15 cellular contexts compared by ENCODE assay signal in the genomic region with DNA sequence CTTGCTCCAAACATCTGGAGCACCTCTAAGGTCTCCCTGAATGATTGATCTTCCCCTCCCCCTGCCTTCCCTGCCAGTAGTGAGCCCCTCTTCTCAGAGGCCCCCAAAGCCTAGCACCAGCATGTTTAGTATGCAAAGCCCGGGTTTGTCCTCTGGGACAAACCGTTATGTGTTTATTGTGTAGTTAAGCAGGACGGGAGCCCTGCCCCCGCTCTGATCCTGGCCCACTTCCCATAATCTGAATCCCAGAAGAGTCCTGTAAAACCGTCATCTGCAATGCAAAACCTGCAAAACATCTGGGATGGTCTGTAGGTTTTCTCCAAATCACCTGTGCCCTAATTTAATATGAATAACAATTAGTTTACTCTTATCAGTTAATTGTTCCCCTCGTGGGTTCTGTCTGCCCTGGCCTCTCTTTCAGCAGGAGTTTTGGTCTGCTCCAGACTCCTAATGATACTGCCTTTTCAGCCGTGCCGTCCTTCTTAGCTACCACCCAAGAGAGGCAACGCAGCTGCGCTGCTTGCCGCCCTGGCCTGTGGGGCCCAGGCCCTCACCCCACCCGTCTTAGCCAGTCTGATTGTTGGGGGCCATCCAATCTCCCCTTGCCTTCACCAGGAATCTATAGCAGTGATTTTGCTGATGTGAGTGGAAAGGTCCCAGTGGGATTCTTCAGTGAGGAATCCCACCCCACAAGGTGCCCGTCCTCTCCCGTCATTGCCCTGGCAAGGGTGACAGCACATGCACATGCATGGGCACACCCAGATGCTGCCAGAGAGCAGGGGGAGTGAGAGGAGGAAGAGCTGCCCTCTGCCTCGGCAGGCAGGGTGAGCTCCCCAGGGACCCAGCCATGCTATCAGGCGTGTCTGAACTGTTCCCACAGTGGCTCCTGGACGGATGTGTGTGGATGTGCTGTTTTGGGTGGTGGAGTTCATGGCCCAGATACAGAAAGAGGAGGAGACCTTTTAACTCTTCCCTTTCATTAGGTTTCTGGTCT. TPM values are rescaled to one million over a fixed set of nuclear protein-coding genes. Genes with fewer than 3 reads are reported as not detected.
A peak's percentile ranks its signal among the peaks of the same experiment; 100 is the strongest.
DNase-seq lines count a peak whose midpoint lies in the region; ATAC-seq and TF ChIP-seq lines count a peak whose summit lies in the region.
"Had no signal": no experiment of that assay in that cellular context is flagged by ENCODE, and none has a peak within 500 bp of the region (broad histone marks: within the 10 kb centered on the region; RNA-seq: fewer than 3 reads in every experiment).

No MANE protein-coding gene starts in this region.

- TF ChIP-seq CTCF in CD4-positive, alpha-beta T cell (IDR thresholded peaks at IDR 0.05), result no peak
- no peak for TF ChIP-seq CTCF in endothelial cell (IDR thresholded peaks at IDR 0.05; ENCODE audit: unreplicated experiment)
- no peak for TF ChIP-seq CTCF in osteoblast (IDR thresholded peaks at IDR 0.05; ENCODE audit: extremely low read depth, low read depth, low read length)
- TF ChIP-seq CTCF in uterus (IDR thresholded peaks at IDR 0.05), result no peak
- TF ChIP-seq CTCF in prostate gland (IDR thresholded peaks at IDR 0.05), result no peak

- WGBS in prostate gland, result 28% methylated on average over 17 of the region's 17 CpGs

- H3K27ac Mint-ChIP-seq in CD4-positive, alpha-beta T cell, result no peak overlapping the region
- H3K27ac Mint-ChIP-seq in endothelial cell (ENCODE audit: unreplicated experiment), result no peak overlapping the region
- H3K27ac Mint-ChIP-seq: stimulated activated naive CD8-positive, alpha-beta T cell treated with anti-CD3 and anti-CD28 coated beads, Interleukin-15, amount 100 ng/mL, for 72 hours; T-helper 2 cell treated with Interferon-gamma antibody and Interleukin-4, amounts not matched to agents 5 μg/mL and 100 μg/mL, for 36 hours had no signal

- H3K27me3 Mint-ChIP-seq in CD4-positive, alpha-beta T cell, result peaks cover 50% of the 10 kb centered on the region
- H3K27me3 Mint-ChIP-seq in endothelial cell (ENCODE audit: unreplicated experiment), result peaks cover 16% of the 10 kb centered on the region

- POLR2A ChIA-PET in CD4-positive, alpha-beta T cell (lab: Charles Lee), result no interaction called here

- intact Hi-C loops in CD4-positive, alpha-beta T cell (cut with DNase I, micrococcal nuclease), result no loop called here
- intact Hi-C loops in uterus (cut with DNase I; ENCODE audit: low total_unique reads), result no loop called here
- intact Hi-C loops in prostate gland (cut with DNase I), result loop anchor here (10.0 kb wide), 1 partner anchor 390 kb away; no protein-coding TSS in a partner anchor

- H3K79me2 ChIP-seq in osteoblast (ENCODE audit: insufficient read depth, low read length), result no peaks in the 10 kb centered on the region

- no peaks in the 10 kb centered on the region for H3K9me3 Mint-ChIP-seq in CD4-positive, alpha-beta T cell
- H3K9me3 Mint-ChIP-seq in endothelial cell (ENCODE audit: unreplicated experiment), result no peaks in the 10 kb centered on the region
- H3K9me3 Mint-ChIP-seq: stimulated activated naive CD8-positive, alpha-beta T cell treated with anti-CD3 and anti-CD28 coated beads, Interleukin-15, amount 100 ng/mL, for 72 hours; T-helper 2 cell treated with Interferon-gamma antibody and Interleukin-4, amounts not matched to agents 5 μg/mL and 100 μg/mL, for 36 hours had no signal

- H4K20me1 ChIP-seq in osteoblast (ENCODE audit: insufficient read depth, low read length), result no peaks in the 10 kb centered on the region

- H3K4me1 ChIP-seq in osteoblast (ENCODE audit: insufficient read depth, low read length), result no peaks in the 10 kb centered on the region
- peaks cover 0 to 14% of the 10 kb centered on the region in 2 donors for H3K4me1 ChIP-seq in uterus
- no peaks in the 10 kb centered on the region for H3K4me1 ChIP-seq in prostate gland (replicated peaks)

- H3K4me2 ChIP-seq in osteoblast (ENCODE audit: insufficient read depth, low read length), result no peak overlapping the region

- peak overlapping the region; percentile 52 for H3K4me3 Mint-ChIP-seq in CD4-positive, alpha-beta T cell
- peak overlapping the region; percentile 40 for H3K4me3 Mint-ChIP-seq in endothelial cell (ENCODE audit: unreplicated experiment)
- H3K4me3 Mint-ChIP-seq: stimulated activated naive CD8-positive, alpha-beta T cell treated with anti-CD3 and anti-CD28 coated beads, Interleukin-15, amount 100 ng/mL, for 72 hours; T-helper 2 cell treated with Interferon-gamma antibody and Interleukin-4, amounts not matched to agents 5 μg/mL and 100 μg/mL, for 36 hours had no signal

- H3K4me3 ChIP-seq in osteoblast (ENCODE audit: insufficient read depth, low read length), result no peak overlapping the region
- no peak overlapping the region for H3K4me3 ChIP-seq in uterus
- H3K4me3 ChIP-seq in prostate gland, result no peak overlapping the region

- H3K36me3 ChIP-seq in osteoblast (ENCODE audit: insufficient read depth, low read length), result no peaks in the 10 kb centered on the region
- H3K36me3 ChIP-seq in uterus, result no peaks in the 10 kb centered on the region
- no peaks in the 10 kb centered on the region for H3K36me3 ChIP-seq in prostate gland

- H3K36me3 Mint-ChIP-seq in CD4-positive, alpha-beta T cell (ENCODE audit: low read depth), result no peaks in the 10 kb centered on the region
- H3K36me3 Mint-ChIP-seq in endothelial cell (ENCODE audit: low read depth, unreplicated experiment), result peaks cover 7% of the 10 kb centered on the region

- H3K27me3 ChIP-seq in CD4-positive, alpha-beta T cell (ENCODE audit: control insufficient read depth, insufficient read depth, low read length), result peaks cover 50% of the 10 kb centered on the region
- H3K27me3 ChIP-seq in osteoblast (ENCODE audit: insufficient read depth, low read length) (peaks cover 29% of the 10 kb centered on the region), uterus (peaks cover 0 to 21% of the 10 kb centered on the region in 2 donors), prostate gland (replicated peaks; ENCODE audit: insufficient read depth) (peaks cover 9% of the 10 kb centered on the region)

- no peak for DNase-seq in CD4-positive, alpha-beta T cell
- DNase-seq in NCI-H1105 (lab: John Stamatoyannopoulos, UW) (peak; percentile 12), endothelial cell (ENCODE audit: low spot score) (no peak), osteoblast (ENCODE audit: insufficient read length, low spot score, missing footprints) (peak; percentile 75), uterus (no peak), NCI-H1417 (lab: John Stamatoyannopoulos, UW) (no peak), prostate gland (ENCODE audit: low spot score) (no peak)
- DNase-seq: activated CD4-positive, alpha-beta T cell treated with anti-CD3 and anti-CD28 coated beads for 1 hour; MV-4-11; retina; SHP77; stimulated activated CD4-positive, alpha-beta T cell treated with anti-CD3 and anti-CD28 coated beads, Interleukin-15, amount 100 ng/mL, for 24 hours; stimulated activated naive CD8-positive, alpha-beta T cell treated with anti-CD3 and anti-CD28 coated beads, Interleukin-15, amount 100 ng/mL, for 72 hours had no signal

- no peak overlapping the region for H3K27ac ChIP-seq in CD4-positive, alpha-beta T cell (ENCODE audit: low read depth, low read length)
- H3K27ac ChIP-seq in osteoblast (ENCODE audit: low read depth, low read length) (no peak overlapping the region), uterus (no peak overlapping the region), prostate gland (no peak overlapping the region)

- CTCF ChIA-PET in CD4-positive, alpha-beta T cell (lab: Charles Lee), result no interaction called here

- H2AFZ ChIP-seq in osteoblast (ENCODE audit: low read length), result no peak overlapping the region

- no peak for ATAC-seq in CD4-positive, alpha-beta T cell (ENCODE audit: poor library complexity)
- ATAC-seq: stimulated activated naive CD8-positive, alpha-beta T cell treated with anti-CD3 and anti-CD28 coated beads, Interleukin-15, amount 100 ng/mL, for 72 hours had no signal

- TF ChIP-seq POLR2A in uterus (IDR thresholded peaks at IDR 0.05) (no peak), prostate gland (IDR thresholded peaks at IDR 0.05) (no peak)

- peaks cover 25% of the 10 kb centered on the region for H3K4me1 Mint-ChIP-seq in CD4-positive, alpha-beta T cell (ENCODE audit: low read depth)
- H3K4me1 Mint-ChIP-seq in endothelial cell (ENCODE audit: unreplicated experiment), result peaks cover 35% of the 10 kb centered on the region

- no peaks in the 10 kb centered on the region for H3K9me3 ChIP-seq in CD4-positive, alpha-beta T cell (ENCODE audit: control insufficient read depth, low read length)
- H3K9me3 ChIP-seq in osteoblast (ENCODE audit: low read depth, low read length) (no peaks in the 10 kb centered on the region), uterus (no peaks in the 10 kb centered on the region), prostate gland (no peaks in the 10 kb centered on the region)

RNA-seq across cellular contexts. Expression of a gene that starts 3.0 kb away (rescaled TPM):
- under 1 TPM; 0.14 to 0.22 TPM for total RNA-seq in CD4-positive, alpha-beta T cell
- total RNA-seq in endothelial cell (ENCODE audit: unreplicated experiment) (18.2 TPM), osteoblast (not detected in 2 replicates), uterus (under 1 TPM in 2 of 4 donors, not detected in 2; 0.40 to 0.76 TPM), prostate gland (1 to 10 TPM; 3.9 to 4.9 TPM)
- total RNA-seq: myocyte had no signal

Comparison
In these comparisons a context has a peak if more than half of its experiments do, and no peak if none do; other contexts are left out.
1. DNase-seq: peak in NCI-H1105 (single experiment) and osteoblast (single experiment); none in CD4-positive, alpha-beta T cell (0 of 10), endothelial cell (single experiment), uterus (0 of 2), NCI-H1417 (0 of 3) and prostate gland (single experiment).